In the genomic region with DNA sequence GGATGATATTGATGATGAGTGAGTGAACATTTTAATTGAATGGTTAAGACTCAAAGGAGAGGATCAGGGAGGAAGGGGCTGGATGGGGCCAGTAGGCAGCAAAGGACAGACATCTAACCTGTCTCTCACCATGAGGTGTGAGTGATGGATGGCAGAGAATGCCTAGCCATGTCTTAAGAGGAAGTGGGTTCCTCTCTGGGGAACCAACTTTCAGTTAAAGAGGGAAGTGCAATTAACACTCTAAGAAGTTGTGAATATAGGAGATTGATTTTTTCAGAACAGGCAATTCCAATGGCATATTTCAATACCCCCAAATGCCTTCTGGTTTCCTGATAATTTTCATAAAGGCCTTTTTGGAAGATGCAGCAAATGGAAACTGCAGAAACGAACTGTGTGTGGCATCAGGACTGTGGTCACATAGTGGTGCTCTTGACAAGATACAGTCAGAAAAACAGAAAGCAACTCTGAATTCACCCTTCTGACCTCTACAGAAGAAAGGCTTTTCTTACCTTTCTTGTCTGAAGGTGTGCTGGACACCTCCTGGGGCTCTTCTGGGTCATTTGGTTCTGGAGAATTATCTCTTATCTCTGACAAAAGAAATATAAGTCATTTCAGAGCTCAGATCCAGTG, we compare ENCODE assay signal across 12 cellular contexts. TPM values are rescaled to one million over a fixed set of nuclear protein-coding genes. Genes with fewer than 3 reads are reported as not detected.
DNase-seq lines count a peak whose midpoint lies in the region; ATAC-seq and TF ChIP-seq lines count a peak whose summit lies in the region.
"Had no signal": no experiment of that assay in that cellular context is flagged by ENCODE, and none has a peak within 500 bp of the region (broad histone marks: within the 10 kb centered on the region; RNA-seq: fewer than 3 reads in every experiment).

No MANE protein-coding gene starts in this region.

- H2BK15ac ChIP-seq in mesendoderm (replicated peaks; ENCODE audit: low read depth), result no peak overlapping the region

- no peaks in the 10 kb centered on the region for H3K79me2 ChIP-seq in mesendoderm (ENCODE audit: control insufficient read depth, insufficient read depth, low read length)

- TF ChIP-seq EP300 in sigmoid colon (IDR thresholded peaks at IDR 0.05), result no peak

- H3K9me3 ChIP-seq in KOPT-K1 (ENCODE audit: insufficient read depth, low read length, poor library complexity, severe bottlenecking), result no peaks in the 10 kb centered on the region
- no peaks in the 10 kb centered on the region for H3K9me3 ChIP-seq in sigmoid colon
- H3K9me3 ChIP-seq: heart left ventricle had no signal

- H4K5ac ChIP-seq in mesendoderm (ENCODE audit: low read length), result no peak overlapping the region

- no peaks in the 10 kb centered on the region for H3K9me3 Mint-ChIP-seq in effector memory CD8-positive, alpha-beta T cell

- H3K27ac Mint-ChIP-seq in effector memory CD8-positive, alpha-beta T cell, result no peak overlapping the region

- no peaks in the 10 kb centered on the region for H3K79me1 ChIP-seq in mesendoderm (ENCODE audit: low read length)

- H3K18ac ChIP-seq in mesendoderm (ENCODE audit: low read length), result no peak overlapping the region

- H3K4me3 ChIP-seq in GM12865 (ENCODE audit: low read depth, low read length) (no peak overlapping the region), sigmoid colon (no peak overlapping the region), mesendoderm (ENCODE audit: low read length) (no peak overlapping the region)
- H3K4me3 ChIP-seq: heart left ventricle had no signal

- TF ChIP-seq CTCF in GM12865 (IDR thresholded peaks at IDR 0.05; ENCODE audit: insufficient read depth, low read depth, low read length, missing control alignments) (no peak), sigmoid colon (IDR thresholded peaks at IDR 0.05) (no peak)

- H2BK5ac ChIP-seq in mesendoderm (ENCODE audit: low read length), result no peak overlapping the region

- no peak for TF ChIP-seq POLR2A in sigmoid colon (IDR thresholded peaks at IDR 0.05)

- peak; percentile 53 for DNase-seq in GM12865 (ENCODE audit: low read depth)
- DNase-seq in effector memory CD8-positive, alpha-beta T cell, result no peak
- DNase-seq in amygdala (lab: John Stamatoyannopoulos, UW), result no peak
- no peak for DNase-seq in NCI-H345 treated with DMSO at 0.1 percent for 48 hours (lab: John Stamatoyannopoulos, UW; ENCODE audit: unreplicated experiment)
- DNase-seq in sigmoid colon, result no peak
- no peak for DNase-seq in mesendoderm
- DNase-seq: heart left ventricle; stimulated activated CD4-positive, alpha-beta T cell treated with anti-CD3 and anti-CD28 coated beads, Interleukin-12 subunit alpha, Interleukin-12 subunit beta, amount 100 ng/mL, for 4 hours had no signal

- H2BK120ac ChIP-seq in mesendoderm (ENCODE audit: low read depth, low read length), result no peak overlapping the region

- no peaks in the 10 kb centered on the region for H3K27me3 Mint-ChIP-seq in effector memory CD8-positive, alpha-beta T cell

- ATAC-seq in GM21423 (IDR thresholded peaks at IDR 0.05; ENCODE audit: unreplicated experiment), result peak; percentile 47
- peak; percentile 39 for ATAC-seq in effector memory CD8-positive, alpha-beta T cell (replicated peaks)
- ATAC-seq: heart left ventricle, left lobe of liver, Panc1 had no signal

- intact Hi-C loops in sigmoid colon (cut with DNase I), result no loop called here

- WGBS in sigmoid colon, 2 donors, result 64 to 87% methylated on average over 1 of the region's 1 CpG
- WGBS in mesendoderm (ENCODE audit: extremely low coverage, insufficient coverage, low lambda C conversion rate), result no CpG with 5 or more reads among the region's 1 CpG

- H3K27ac ChIP-seq in KOPT-K1 (ENCODE audit: low read depth, low read length, poor library complexity, severe bottlenecking), result peak overlapping the region; percentile 28
- H3K27ac ChIP-seq in sigmoid colon, result no peak overlapping the region
- H3K27ac ChIP-seq in mesendoderm (ENCODE audit: low read depth, low read length), result no peak overlapping the region

- no peak overlapping the region for H4K8ac ChIP-seq in mesendoderm (ENCODE audit: low read depth, low read length)

- no peak overlapping the region for H3K9ac ChIP-seq in mesendoderm (ENCODE audit: low read length)

- no peak overlapping the region for H3K4ac ChIP-seq in mesendoderm (ENCODE audit: low read depth, low read length)

- peaks cover 2% of the 10 kb centered on the region for H3K36me3 Mint-ChIP-seq in effector memory CD8-positive, alpha-beta T cell (ENCODE audit: insufficient read depth)

- peaks cover 7 to 33% of the 10 kb centered on the region in 2 donors for H3K4me1 Mint-ChIP-seq in effector memory CD8-positive, alpha-beta T cell (ENCODE audit: low read depth in 2 of 2)

- peaks cover 98% of the 10 kb centered on the region for H3K36me3 ChIP-seq in KOPT-K1 (ENCODE audit: insufficient read depth, low read length)
- peaks cover 6 to 97% (median 60%) of the 10 kb centered on the region in 4 donors for H3K36me3 ChIP-seq in sigmoid colon
- no peaks in the 10 kb centered on the region for H3K36me3 ChIP-seq in mesendoderm (ENCODE audit: control insufficient read depth, insufficient read depth, low read length)

- H3K4me3 Mint-ChIP-seq in effector memory CD8-positive, alpha-beta T cell, result no peak overlapping the region

- no peak overlapping the region for H3K56ac ChIP-seq in mesendoderm (ENCODE audit: low read length)

- H3K23ac ChIP-seq in mesendoderm (ENCODE audit: low read length), result no peak overlapping the region

- H3K27me3 ChIP-seq in sigmoid colon, result no peaks in the 10 kb centered on the region
- H3K27me3 ChIP-seq in mesendoderm (ENCODE audit: insufficient read depth, low read length, poor library complexity), result no peaks in the 10 kb centered on the region
- H3K27me3 ChIP-seq: heart left ventricle had no signal

- H3K4me2 ChIP-seq in mesendoderm (ENCODE audit: low read length), result no peak overlapping the region

- no peak overlapping the region for H2AK5ac ChIP-seq in mesendoderm (ENCODE audit: low read length)

- H3K4me1 ChIP-seq in sigmoid colon (no peaks in the 10 kb centered on the region), mesendoderm (ENCODE audit: control insufficient read depth, low read depth, low read length) (no peaks in the 10 kb centered on the region)

RNA-seq across cellular contexts. Expression of gene SP110, which starts 10.2 kb away (rescaled TPM):
- total RNA-seq in sigmoid colon, result 10 to 100 TPM; 15.3 to 22.7 (median 18.9) TPM
- polyA plus RNA-seq in sigmoid colon, result 10 to 100 TPM in 2 of 3 donors, 1 to 10 TPM in 1; 9.2 to 41.8 (median 10.8) TPM
- polyA plus RNA-seq in mesendoderm (2013, experiment 1 of 2), result 11.3 TPM
- 10.7 TPM for polyA plus RNA-seq in mesendoderm (2013, experiment 2 of 2)

RNA-seq across cellular contexts. Expression of gene SP140, which starts 16.0 kb away (rescaled TPM):
- 1 to 10 TPM in 2 of 4 donors, not detected in 2; 2.1 TPM for total RNA-seq in sigmoid colon
- polyA plus RNA-seq in sigmoid colon, result 10 to 100 TPM in 1 of 3 donors, 1 to 10 TPM in 1, under 1 TPM in 1; under 0.01 to 19.2 (median 1.8) TPM
- 2.5 TPM for polyA plus RNA-seq in mesendoderm (2013, experiment 1 of 2)
- polyA plus RNA-seq in mesendoderm (2013, experiment 2 of 2), result 2.4 TPM
